8 cellular contexts compared by ENCODE assay signal in genomic region chr12:56190695-56191155, GRCh38. TPM values are rescaled to one million over a fixed set of nuclear protein-coding genes. Genes with fewer than 3 reads are reported as not detected.
A peak's percentile ranks its signal among the peaks of the same experiment; 100 is the strongest.
DNase-seq lines count a peak whose midpoint lies in the region; ATAC-seq and TF ChIP-seq lines count a peak whose summit lies in the region.

No MANE protein-coding gene starts in this region.

- no peaks in the 10 kb centered on the region for H3K9me3 ChIP-seq in testis

- H3K9me3 Mint-ChIP-seq in activated CD4-positive, alpha-beta T cell treated with anti-CD3 and anti-CD28 coated beads for 36 hours (ENCODE audit: low read depth), result no peaks in the 10 kb centered on the region
- H3K9me3 Mint-ChIP-seq in activated T-helper 2 cell treated with anti-CD3 and anti-CD28 coated beads, Interferon-gamma antibody, Interleukin-2, Interleukin-4, amounts not matched to agents 10 μg/mL and 5 μg/mL and 100 μg/mL, durations not matched to agents 14 hours and 24 hours and 36 hours, result no peaks in the 10 kb centered on the region

- H3K27me3 ChIP-seq in kidney epithelial cell (ENCODE audit: control insufficient read depth, insufficient read depth, low read length) (no peaks in the 10 kb centered on the region), testis (no peaks in the 10 kb centered on the region)

- no peaks in the 10 kb centered on the region for H3K36me3 ChIP-seq in kidney epithelial cell (ENCODE audit: control insufficient read depth, insufficient read depth, low read length)
- no peaks in the 10 kb centered on the region for H3K36me3 ChIP-seq in testis (ENCODE audit: low read depth, missing control alignments)

- intact Hi-C loops in activated CD4-positive, alpha-beta T cell treated with anti-CD3 and anti-CD28 coated beads for 36 hours (cut with DNase I, micrococcal nuclease), result loop anchor here (1.0 to 5.0 kb wide), 4 partner anchors 71 to 452 kb away; partner anchors contain the start of gene STAT2 (in 1 of the 2)
- intact Hi-C loops in activated T-helper 2 cell treated with anti-CD3 and anti-CD28 coated beads, Interferon-gamma antibody, Interleukin-2, Interleukin-4, amounts not matched to agents 10 μg/mL and 5 μg/mL and 100 μg/mL, durations not matched to agents 14 hours and 24 hours and 36 hours (cut with micrococcal nuclease), result loop anchor here (10.0 kb wide), 1 partner anchor 146 kb away; the partner anchor contains the start of gene RPS26
- intact Hi-C loops in testis (cut with DNase I; ENCODE audit: low total_unique reads), result no loop called here

- peak overlapping the region; percentile 92 to 97 for H3K27ac ChIP-seq in testis

- H3K36me3 Mint-ChIP-seq in activated CD4-positive, alpha-beta T cell treated with anti-CD3 and anti-CD28 coated beads for 36 hours (ENCODE audit: low read depth), result peaks cover 24% of the 10 kb centered on the region
- H3K36me3 Mint-ChIP-seq in activated T-helper 2 cell treated with anti-CD3 and anti-CD28 coated beads, Interferon-gamma antibody, Interleukin-2, Interleukin-4, amounts not matched to agents 10 μg/mL and 5 μg/mL and 100 μg/mL, durations not matched to agents 14 hours and 24 hours and 36 hours (ENCODE audit: low read depth), result peaks cover 30% of the 10 kb centered on the region

- 13 to 14% methylated on average over 9 of the region's 9 CpGs for WGBS in testis, 2 donors

- H3K4me1 Mint-ChIP-seq in activated CD4-positive, alpha-beta T cell treated with anti-CD3 and anti-CD28 coated beads for 36 hours, result peaks cover 37% of the 10 kb centered on the region
- peaks cover 37% of the 10 kb centered on the region for H3K4me1 Mint-ChIP-seq in activated T-helper 2 cell treated with anti-CD3 and anti-CD28 coated beads, Interferon-gamma antibody, Interleukin-2, Interleukin-4, amounts not matched to agents 10 μg/mL and 5 μg/mL and 100 μg/mL, durations not matched to agents 14 hours and 24 hours and 36 hours (ENCODE audit: low read depth)

- ATAC-seq in activated CD4-positive, alpha-beta T cell treated with anti-CD3 and anti-CD28 coated beads for 36 hours, result no peak
- ATAC-seq in GM21825 (IDR thresholded peaks at IDR 0.05; ENCODE audit: unreplicated experiment) (no peak), HG02884 (IDR thresholded peaks at IDR 0.05; ENCODE audit: unreplicated experiment) (no peak), GM19395 (IDR thresholded peaks at IDR 0.05; ENCODE audit: unreplicated experiment) (no peak)

- H3K27me3 Mint-ChIP-seq in activated CD4-positive, alpha-beta T cell treated with anti-CD3 and anti-CD28 coated beads for 36 hours, result no peaks in the 10 kb centered on the region
- H3K27me3 Mint-ChIP-seq in activated T-helper 2 cell treated with anti-CD3 and anti-CD28 coated beads, Interferon-gamma antibody, Interleukin-2, Interleukin-4, amounts not matched to agents 10 μg/mL and 5 μg/mL and 100 μg/mL, durations not matched to agents 14 hours and 24 hours and 36 hours (ENCODE audit: low read depth), result no peaks in the 10 kb centered on the region

- POLR2A ChIA-PET in activated CD4-positive, alpha-beta T cell treated with anti-CD3 and anti-CD28 coated beads for 36 hours (lab: Charles Lee), result interaction anchor here (0.7 kb wide), 1 partner anchor 39 kb away, joined by 3 read pairs; no protein-coding TSS in a partner anchor

- no peak for TF ChIP-seq POLR2A in testis (IDR thresholded peaks at IDR 0.05)

- H3K4me3 ChIP-seq in kidney epithelial cell (ENCODE audit: low read depth, low read length) (peak overlapping the region; percentile 77), testis (peak overlapping the region; percentile 80 to 89)

- peaks cover 15% of the 10 kb centered on the region for H3K4me1 ChIP-seq in testis

- CTCF ChIA-PET in activated CD4-positive, alpha-beta T cell treated with anti-CD3 and anti-CD28 coated beads for 36 hours (lab: Charles Lee), result interaction anchor here (0.6 to 6.1 kb wide), 14 partner anchors 10 to 270 kb away, joined by 3 to 112 read pairs (median 4); partner anchors contain the start of genes CS, ESYT1, RNF41 and STAT2

- peak overlapping the region; percentile 82 for H3K4me3 Mint-ChIP-seq in activated CD4-positive, alpha-beta T cell treated with anti-CD3 and anti-CD28 coated beads for 36 hours
- peak overlapping the region; percentile 98 for H3K4me3 Mint-ChIP-seq in activated T-helper 2 cell treated with anti-CD3 and anti-CD28 coated beads, Interferon-gamma antibody, Interleukin-2, Interleukin-4, amounts not matched to agents 10 μg/mL and 5 μg/mL and 100 μg/mL, durations not matched to agents 14 hours and 24 hours and 36 hours (ENCODE audit: low read depth)

- DNase-seq in activated CD4-positive, alpha-beta T cell treated with anti-CD3 and anti-CD28 coated beads for 36 hours, result no peak
- no peak for DNase-seq in activated CD4-positive, alpha-beta T cell treated with anti-CD3 and anti-CD28 coated beads for 1 hour
- no peak for DNase-seq in activated T-helper 2 cell treated with anti-CD3 and anti-CD28 coated beads, Interferon-gamma antibody, Interleukin-2, Interleukin-4, amounts not matched to agents 10 μg/mL and 5 μg/mL and 100 μg/mL, durations not matched to agents 14 hours and 24 hours and 36 hours (ENCODE audit: low spot score)
- no peak for DNase-seq in kidney epithelial cell (ENCODE audit: low read depth)
- DNase-seq in testis, result no peak

- peak overlapping the region; percentile 96 for H3K27ac Mint-ChIP-seq in activated CD4-positive, alpha-beta T cell treated with anti-CD3 and anti-CD28 coated beads for 36 hours
- H3K27ac Mint-ChIP-seq in activated T-helper 2 cell treated with anti-CD3 and anti-CD28 coated beads, Interferon-gamma antibody, Interleukin-2, Interleukin-4, amounts not matched to agents 10 μg/mL and 5 μg/mL and 100 μg/mL, durations not matched to agents 14 hours and 24 hours and 36 hours, result peak overlapping the region; percentile 98

- no peak for TF ChIP-seq CTCF in kidney epithelial cell (IDR thresholded peaks at IDR 0.05; ENCODE audit: insufficient read depth, low read length, poor library complexity, severe bottlenecking)
- TF ChIP-seq CTCF in testis (IDR thresholded peaks at IDR 0.05), result no peak

RNA-seq across cellular contexts. Expression of gene SMARCC2, which starts 1.4 kb away (rescaled TPM):
- total RNA-seq in activated CD4-positive, alpha-beta T cell treated with anti-CD3 and anti-CD28 coated beads for 36 hours, result 100 to 1,000 TPM in 1 of 2 experiments, 10 to 100 TPM in 1; 96.9 to 123 TPM
- 131 and 136 TPM in 2 replicates for total RNA-seq in activated T-helper 2 cell treated with anti-CD3 and anti-CD28 coated beads, Interferon-gamma antibody, Interleukin-2, Interleukin-4, amounts not matched to agents 10 μg/mL and 5 μg/mL and 100 μg/mL, durations not matched to agents 14 hours and 24 hours and 36 hours
- 33.7 and 40.5 TPM in 2 replicates for total RNA-seq in kidney epithelial cell
- 100 to 1,000 TPM; 106 to 148 TPM for total RNA-seq in testis
- 69.5 TPM for polyA plus RNA-seq in testis (ENCODE audit: insufficient read depth, low read depth, low replicate concordance)

RNA-seq across cellular contexts. Expression of gene RNF41, which starts 31.0 kb away (rescaled TPM):
- total RNA-seq in activated CD4-positive, alpha-beta T cell treated with anti-CD3 and anti-CD28 coated beads for 36 hours, result 10 to 100 TPM; 25.2 to 28.8 TPM
- total RNA-seq in activated T-helper 2 cell treated with anti-CD3 and anti-CD28 coated beads, Interferon-gamma antibody, Interleukin-2, Interleukin-4, amounts not matched to agents 10 μg/mL and 5 μg/mL and 100 μg/mL, durations not matched to agents 14 hours and 24 hours and 36 hours, result 38.5 TPM in 2 replicates
- total RNA-seq in kidney epithelial cell, result 77.4 and 94.0 TPM in 2 replicates
- 10 to 100 TPM; 63.7 to 70.2 TPM for total RNA-seq in testis
- 49.3 TPM for polyA plus RNA-seq in testis (ENCODE audit: insufficient read depth, low read depth, low replicate concordance)

RNA-seq across cellular contexts. Expression of gene MYL6, which starts 32.6 kb away (rescaled TPM):
- total RNA-seq in activated CD4-positive, alpha-beta T cell treated with anti-CD3 and anti-CD28 coated beads for 36 hours, result 100 to 1,000 TPM; 692 to 918 TPM
- 1,051 and 1,067 TPM in 2 replicates for total RNA-seq in activated T-helper 2 cell treated with anti-CD3 and anti-CD28 coated beads, Interferon-gamma antibody, Interleukin-2, Interleukin-4, amounts not matched to agents 10 μg/mL and 5 μg/mL and 100 μg/mL, durations not matched to agents 14 hours and 24 hours and 36 hours
- total RNA-seq in kidney epithelial cell, result 1,283 and 1,365 TPM in 2 replicates
- total RNA-seq in testis, result 1,000 to 10,000 TPM in 1 of 2 donors, 100 to 1,000 TPM in 1; 939 to 1,373 TPM
- polyA plus RNA-seq in testis (ENCODE audit: insufficient read depth, low read depth, low replicate concordance), result 1,271 TPM

RNA-seq across cellular contexts. Expression of gene NABP2, which starts 33.4 kb away (rescaled TPM):
- 10 to 100 TPM; 69.1 to 76.0 TPM for total RNA-seq in activated CD4-positive, alpha-beta T cell treated with anti-CD3 and anti-CD28 coated beads for 36 hours
- total RNA-seq in activated T-helper 2 cell treated with anti-CD3 and anti-CD28 coated beads, Interferon-gamma antibody, Interleukin-2, Interleukin-4, amounts not matched to agents 10 μg/mL and 5 μg/mL and 100 μg/mL, durations not matched to agents 14 hours and 24 hours and 36 hours, result 77.3 and 86.8 TPM in 2 replicates
- total RNA-seq in kidney epithelial cell (38.9 and 47.6 TPM in 2 replicates), testis (10 to 100 TPM; 27.5 to 30.4 TPM)
- polyA plus RNA-seq in testis (ENCODE audit: insufficient read depth, low read depth, low replicate concordance), result 40.8 TPM

RNA-seq across cellular contexts. Expression of gene MYL6B, which starts 38.3 kb away (rescaled TPM):
- total RNA-seq in activated CD4-positive, alpha-beta T cell treated with anti-CD3 and anti-CD28 coated beads for 36 hours, result 10 to 100 TPM; 76.3 to 79.3 TPM
- total RNA-seq in activated T-helper 2 cell treated with anti-CD3 and anti-CD28 coated beads, Interferon-gamma antibody, Interleukin-2, Interleukin-4, amounts not matched to agents 10 μg/mL and 5 μg/mL and 100 μg/mL, durations not matched to agents 14 hours and 24 hours and 36 hours, result 89.7 and 94.3 TPM in 2 replicates
- total RNA-seq in kidney epithelial cell (95.2 and 107 TPM in 2 replicates), testis (100 to 1,000 TPM; 229 to 428 TPM)
- 480 TPM for polyA plus RNA-seq in testis (ENCODE audit: insufficient read depth, low read depth, low replicate concordance)
